In genomic region chr12:76872415-76872814, GRCh38 we compare ENCODE assay signal across 1 cellular context.
A peak's percentile ranks its signal among the peaks of the same experiment; 100 is the strongest.
TF ChIP-seq lines count a peak whose summit lies in the region.

No MANE protein-coding gene starts in this region.

TF ChIP-seq in H1, 55 proteins besides CTCF, POLR2A, EP300 and RAD21:
- no peak for TF ChIP-seq ATF3 (IDR thresholded peaks at IDR 0.05; ENCODE audit: insufficient read depth, low read depth, low read length)
- 0 out of 2 replicates have a peak, but pooled peaks have one; percentile 5 for TF ChIP-seq TCF12 (IDR thresholded peaks at IDR 0.05; ENCODE audit: low read depth, low read length)
- no peak for TF ChIP-seq JUND (IDR thresholded peaks at IDR 0.05; ENCODE audit: low read length)
- no peak for TF ChIP-seq NRF1 (IDR thresholded peaks at IDR 0.05; ENCODE audit: low read depth, low read length)
- peak; percentile 94 for TF ChIP-seq MAX (IDR thresholded peaks at IDR 0.05)
- TF ChIP-seq HDAC6 (IDR thresholded peaks at IDR 0.05; ENCODE audit: low read depth, low read length), result no peak
- peak; percentile 34; the same call in 1 of the 2 replicates for TF ChIP-seq USF2 (IDR thresholded peaks at IDR 0.05; ENCODE audit: low read length)
- TF ChIP-seq CREB1 (IDR thresholded peaks at IDR 0.05), result 0 out of 2 replicates have a peak, but pooled peaks have one; percentile 28
- TF ChIP-seq PHF8 (conservative IDR thresholded peaks at IDR 0.05; ENCODE audit: low read depth, low read length), result no peak
- TF ChIP-seq YY1 (IDR thresholded peaks at IDR 0.05; ENCODE audit: low read depth, low read length), result peak; percentile 90
- no peak for TF ChIP-seq FOSL1 (IDR thresholded peaks at IDR 0.05; ENCODE audit: insufficient read depth, low read depth, low read length)
- TF ChIP-seq SIN3A (conservative IDR thresholded peaks at IDR 0.05 in 1 of 2, IDR thresholded peaks at IDR 0.05 in 1 of 2; ENCODE audit: low read depth in 1 of 2, low read length in 2 of 2), result peak; percentile 85 to 97; a peak in 3 of 4 replicates
- TF ChIP-seq MAFK (IDR thresholded peaks at IDR 0.05; ENCODE audit: low read depth, low read length), result no peak
- no peak for TF ChIP-seq RXRA (IDR thresholded peaks at IDR 0.05; ENCODE audit: insufficient read depth, low read depth, low read length)
- peak; percentile 52; the same call in 1 of the 2 replicates for TF ChIP-seq E2F6 (IDR thresholded peaks at IDR 0.05)
